Comparison of ENCODE assay signal across 19 cellular contexts in the genomic region with DNA sequence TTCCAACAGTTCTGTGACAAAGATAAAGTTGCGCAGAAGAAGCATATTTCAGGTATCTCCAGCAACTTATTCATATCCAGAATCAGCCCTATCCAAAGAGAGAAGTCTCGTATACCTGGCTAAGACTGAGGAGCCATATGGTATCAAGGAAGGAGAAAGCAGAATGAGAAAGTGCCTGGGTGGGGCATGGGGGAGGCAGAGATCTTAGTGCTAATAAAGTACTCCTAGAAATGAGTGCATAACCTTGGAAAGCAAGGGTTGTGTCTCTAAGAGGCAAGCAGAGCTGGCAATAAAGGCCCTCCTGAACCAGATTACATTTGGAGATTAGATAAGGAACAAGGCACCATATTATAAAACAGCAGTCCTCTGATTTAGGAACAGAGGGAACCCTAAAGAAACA. TPM values are rescaled to one million over a fixed set of nuclear protein-coding genes. Genes with fewer than 3 reads are reported as not detected.
DNase-seq lines count a peak whose midpoint lies in the region; ATAC-seq, FAIRE-seq and TF ChIP-seq lines count a peak whose summit lies in the region.
"Had no signal": no experiment of that assay in that cellular context is flagged by ENCODE, and none has a peak within 500 bp of the region (broad histone marks: within the 10 kb centered on the region; RNA-seq: fewer than 3 reads in every experiment).

No MANE protein-coding gene starts in this region.

- H3K27ac Mint-ChIP-seq in progenitor cell of endocrine pancreas, result peak overlapping the region; percentile 22

- H3F3A ChIP-seq in Loucy (ENCODE audit: low read depth), result 0 out of 2 replicates have a peak, but pooled peaks cover 6% of the 10 kb centered on the region

- H3K4me1 ChIP-seq in Loucy (ENCODE audit: insufficient read depth, low read length, poor library complexity, severe bottlenecking) (peaks cover 79% of the 10 kb centered on the region), colonic mucosa (no peaks in the 10 kb centered on the region), right cardiac atrium (ENCODE audit: control insufficient read depth, insufficient read depth, low read length) (peaks cover 5% of the 10 kb centered on the region)

- H3K4me3 ChIP-seq in Loucy (ENCODE audit: low read length, poor library complexity, severe bottlenecking) (peak overlapping the region; percentile 3), colonic mucosa (no peak overlapping the region), right cardiac atrium (ENCODE audit: low read length) (no peak overlapping the region)

- peaks cover 100% of the 10 kb centered on the region for H3K79me2 ChIP-seq in Loucy (ENCODE audit: insufficient read depth, low read length)

- H3K27ac ChIP-seq in colonic mucosa (peak overlapping the region; percentile 19), right cardiac atrium (ENCODE audit: low read length) (no peak overlapping the region)

- H3K9ac ChIP-seq in Loucy (ENCODE audit: low read depth, low read length, poor library complexity, severe bottlenecking) (no peak overlapping the region), colonic mucosa (ENCODE audit: low read depth in 2 of 2, low read length in 2 of 2) (peak overlapping the region in 1 of 2 donors; percentile 4)

- H2AFZ ChIP-seq in Loucy (ENCODE audit: low read length), result no peak overlapping the region

- H3K27me3 ChIP-seq in Loucy (ENCODE audit: insufficient read depth, low read length, poor library complexity, severe bottlenecking) (no peaks in the 10 kb centered on the region), colonic mucosa (no peaks in the 10 kb centered on the region), right cardiac atrium (ENCODE audit: control insufficient read depth, insufficient read depth) (no peaks in the 10 kb centered on the region)

- intact Hi-C loops in colonic mucosa (cut with DNase I), result no loop called here
- intact Hi-C loops in right cardiac atrium (cut with DNase I), result loop anchor here in 1 of 4 donors (10.0 kb wide), 1 partner anchor 77 kb away; no protein-coding TSS in a partner anchor

- H3K36me3 ChIP-seq in Loucy (ENCODE audit: insufficient read depth, low read length), result no peaks in the 10 kb centered on the region
- H3K36me3 ChIP-seq in colonic mucosa, result no peaks in the 10 kb centered on the region

- peaks cover 67% of the 10 kb centered on the region for H4K20me1 ChIP-seq in Loucy (ENCODE audit: insufficient read depth, low read length, poor library complexity, severe bottlenecking)

- H3K4me1 Mint-ChIP-seq in progenitor cell of endocrine pancreas (ENCODE audit: low read depth), result peaks cover 31% of the 10 kb centered on the region

- peak; percentile 15 for FAIRE-seq in GM18507 (lab: Jason Lieb, UNC)
- FAIRE-seq: HTR-8/SVneo had no signal

- H3K27me3 Mint-ChIP-seq in progenitor cell of endocrine pancreas, result no peaks in the 10 kb centered on the region

- WGBS in right cardiac atrium, result 92% methylated on average over 2 of the region's 2 CpGs

- H3K9me2 ChIP-seq in Loucy (replicated peaks; ENCODE audit: low read depth, low read length), result no peaks in the 10 kb centered on the region

- no peak for DNase-seq in GM18507 (ENCODE audit: extremely low spot score, insufficient read length, low read depth)
- peak; percentile 71 for DNase-seq in colonic mucosa
- DNase-seq in progenitor cell of endocrine pancreas (ENCODE audit: low spot score, unreplicated experiment), result no peak
- DNase-seq in right cardiac atrium, result no peak
- DNase-seq in AG20443 (ENCODE audit: low spot score), result no peak
- DNase-seq: ACHN, DMS153, NCI-H1105 treated with DMSO at 0.1 percent for 48 hours, NCI-H1694 treated with DMSO at 0.1 percent for 48 hours, NCI-H510A, NCI-H748 treated with DMSO at 0.1 percent for 48 hours, PC-3, RPMI8226, SHP77 treated with DMSO at 0.1 percent for 48 hours had no signal

- H3K36me3 Mint-ChIP-seq in progenitor cell of endocrine pancreas (ENCODE audit: insufficient read depth), result no peaks in the 10 kb centered on the region

- peak overlapping the region; percentile 40 for H3K4me2 ChIP-seq in Loucy (ENCODE audit: low read depth, low read length, poor library complexity, severe bottlenecking)

- H3K4me3 Mint-ChIP-seq in progenitor cell of endocrine pancreas (ENCODE audit: low read depth), result no peak overlapping the region
- H3K4me3 Mint-ChIP-seq: CD14-positive monocyte had no signal

- ATAC-seq in HG03460 (IDR thresholded peaks at IDR 0.05; ENCODE audit: unreplicated experiment) (no peak), right cardiac atrium (no peak)
- ATAC-seq: PC-3, SK-N-SH treated with all-trans-retinoic acid at 6 μM for 48 hours had no signal

- TF ChIP-seq CTCF in Loucy (conservative IDR thresholded peaks at IDR 0.05; ENCODE audit: low read length) (no peak), colonic mucosa (IDR thresholded peaks at IDR 0.05) (no peak), progenitor cell of endocrine pancreas (IDR thresholded peaks at IDR 0.05; ENCODE audit: unreplicated experiment) (no peak)

- H3K9me3 Mint-ChIP-seq in progenitor cell of endocrine pancreas (ENCODE audit: low read depth), result no peaks in the 10 kb centered on the region
- H3K9me3 Mint-ChIP-seq: CD14-positive monocyte had no signal

- no peaks in the 10 kb centered on the region for H3K9me3 ChIP-seq in Loucy (ENCODE audit: insufficient read depth, low read depth, low read length)
- H3K9me3 ChIP-seq in colonic mucosa, result no peaks in the 10 kb centered on the region
- no peaks in the 10 kb centered on the region for H3K9me3 ChIP-seq in right cardiac atrium (ENCODE audit: control insufficient read depth, low read length)

RNA-seq across cellular contexts. Expression of a gene that starts 12.7 kb away (rescaled TPM):
- total RNA-seq in colonic mucosa (10 to 100 TPM; 41.4 to 57.2 TPM), progenitor cell of endocrine pancreas (57.1 and 57.7 TPM in 2 replicates), right cardiac atrium (10 to 100 TPM; 41.1 to 51.7 (median 49.3) TPM)
- 9.7 TPM for polyA plus RNA-seq in right cardiac atrium

RNA-seq across cellular contexts. Expression of a gene that starts 30.9 kb away (rescaled TPM):
- total RNA-seq in colonic mucosa (10 to 100 TPM; 36.1 to 36.2 TPM), progenitor cell of endocrine pancreas (11.1 and 13.5 TPM in 2 replicates), right cardiac atrium (10 to 100 TPM; 15.0 to 20.6 (median 17.5) TPM)
- 17.1 TPM for polyA plus RNA-seq in right cardiac atrium
